Comparison of ENCODE assay signal across 1 cellular context in genomic region chr1:157595356-157595755, GRCh38.
TF ChIP-seq lines count a peak whose summit lies in the region.

No MANE protein-coding gene starts in this region.

TF ChIP-seq in GM12878, 131 proteins besides CTCF, POLR2A, EP300 and RAD21 (continued from another document and continues in another):
- no peak for TF ChIP-seq PBX3 (IDR thresholded peaks at IDR 0.05; ENCODE audit: insufficient replicate concordance, low read depth, low read length)
- TF ChIP-seq SMAD5 (IDR thresholded peaks at IDR 0.05; ENCODE audit: low read depth): no peak
- TF ChIP-seq ASH2L (IDR thresholded peaks at IDR 0.05; ENCODE audit: borderline replicate concordance, low read depth): no peak
- no peak for TF ChIP-seq POLR2AphosphoS2 (IDR thresholded peaks at IDR 0.05; ENCODE audit: low read depth, low read length)
- peak; percentile 14 for TF ChIP-seq BCL3 (IDR thresholded peaks at IDR 0.05; ENCODE audit: borderline replicate concordance, insufficient read depth, low read depth, low read length, poor library complexity, severe bottlenecking)
- TF ChIP-seq ZBTB11 (CRISPR knock-in tag; IDR thresholded peaks at IDR 0.05): no peak
- TF ChIP-seq ZNF274 (IDR thresholded peaks at IDR 0.05; ENCODE audit: insufficient read depth, insufficient read length): no peak
- no peak for TF ChIP-seq CBX3 (IDR thresholded peaks at IDR 0.05; ENCODE audit: borderline replicate concordance, low read depth)
- TF ChIP-seq MLLT1 (IDR thresholded peaks at IDR 0.05): peak; percentile 91
- no peak for TF ChIP-seq ELK1 (IDR thresholded peaks at IDR 0.05; ENCODE audit: low read depth, low read length)
- no peak for TF ChIP-seq MYC (IDR thresholded peaks at IDR 0.05; ENCODE audit: insufficient read depth, insufficient read length, insufficient replicate concordance, low read length, severe bottlenecking)
- TF ChIP-seq ZBED1 (IDR thresholded peaks at IDR 0.05; ENCODE audit: borderline replicate concordance): peak; percentile 85; the same call in 1 of the 2 replicates
- no peak for TF ChIP-seq KDM1A (IDR thresholded peaks at IDR 0.05; ENCODE audit: borderline replicate concordance)
- TF ChIP-seq ESRRA (IDR thresholded peaks at IDR 0.05; ENCODE audit: low read length): no peak
- no peak for TF ChIP-seq SIN3A (IDR thresholded peaks at IDR 0.05; ENCODE audit: low read depth, low read length)
- peak; percentile 94 for TF ChIP-seq NFIC (IDR thresholded peaks at IDR 0.05; ENCODE audit: low read depth, low read length)
- 0 out of 4 replicates have a peak, but pooled peaks of 1 of the 2 experiments have one; percentile 12 for TF ChIP-seq SRF (IDR thresholded peaks at IDR 0.05; ENCODE audit: low read depth in 2 of 2, low read length in 2 of 2)
- TF ChIP-seq STAT1 (conservative IDR thresholded peaks at IDR 0.05): no peak
- peak; percentile 85; the same call in 2 of the 3 replicates for TF ChIP-seq POU2F2 (IDR thresholded peaks at IDR 0.05; ENCODE audit: borderline replicate concordance, low read depth, low read length)
- no peak for TF ChIP-seq SMAD1 (IDR thresholded peaks at IDR 0.05; ENCODE audit: low read depth, partially characterized antibody)
- TF ChIP-seq ZNF622 (IDR thresholded peaks at IDR 0.05): no peak
- TF ChIP-seq EED (IDR thresholded peaks at IDR 0.05; ENCODE audit: low read depth): peak; percentile 80
- TF ChIP-seq RELB (IDR thresholded peaks at IDR 0.05; ENCODE audit: low read depth): peak; percentile 45; the same call in 1 of the 2 replicates
- no peak for TF ChIP-seq ZZZ3 (IDR thresholded peaks at IDR 0.05; ENCODE audit: control insufficient read depth, insufficient read length, low read depth)
- TF ChIP-seq HDAC6 (IDR thresholded peaks at IDR 0.05; ENCODE audit: unreplicated experiment): no peak
- no peak for TF ChIP-seq E2F4 (IDR thresholded peaks at IDR 0.05; ENCODE audit: low read depth, low read length)
- TF ChIP-seq PRDM15 (CRISPR knock-in tag; IDR thresholded peaks at IDR 0.05): no peak
- peak; percentile 96 for TF ChIP-seq SKIL (IDR thresholded peaks at IDR 0.05; ENCODE audit: low read depth, poor library complexity, severe bottlenecking)
- TF ChIP-seq NR2C1 (IDR thresholded peaks at IDR 0.05): no peak
- no peak for TF ChIP-seq PAX8 (IDR thresholded peaks at IDR 0.05)
- TF ChIP-seq E2F8 (IDR thresholded peaks at IDR 0.05; ENCODE audit: low read depth, partially characterized antibody): no peak
- TF ChIP-seq ZNF207 (IDR thresholded peaks at IDR 0.05; ENCODE audit: borderline replicate concordance): no peak
